16 cellular contexts compared by ENCODE assay signal in genomic region chr5:14724633-14725032, GRCh38.
DNase-seq lines count a peak whose midpoint lies in the region; ATAC-seq and TF ChIP-seq lines count a peak whose summit lies in the region.
"Had no signal": no experiment of that assay in that cellular context is flagged by ENCODE, and none has a peak within 500 bp of the region (broad histone marks: within the 10 kb centered on the region; RNA-seq: fewer than 3 reads in every experiment).

No MANE protein-coding gene starts in this region.

- H3K9ac ChIP-seq in OCI-LY3 (ENCODE audit: low read length): no peak overlapping the region
- H3K9ac ChIP-seq: GM23248 had no signal

- no peaks in the 10 kb centered on the region for H4K20me1 ChIP-seq in OCI-LY3 (ENCODE audit: insufficient read depth, low read length)

- H3K79me2 ChIP-seq in OCI-LY3 (ENCODE audit: low read length): no peaks in the 10 kb centered on the region

- H3K4me2 ChIP-seq in OCI-LY3 (ENCODE audit: low read length): no peak overlapping the region
- H3K4me2 ChIP-seq: A549 had no signal

- H3K4me3 ChIP-seq in OCI-LY3 (ENCODE audit: low read length): no peak overlapping the region
- H3K4me3 ChIP-seq in upper lobe of right lung: no peak overlapping the region
- H3K4me3 ChIP-seq: A549, esophagus squamous epithelium, GM23248 had no signal

- H2AFZ ChIP-seq in OCI-LY3 (ENCODE audit: low read depth, low read length): no peak overlapping the region
- H2AFZ ChIP-seq: GM23248 had no signal

- H3K9me3 ChIP-seq in OCI-LY3 (ENCODE audit: insufficient read depth, low read length): 0 out of 2 replicates have a peak, but pooled peaks cover 3% of the 10 kb centered on the region
- no peaks in the 10 kb centered on the region for H3K9me3 ChIP-seq in upper lobe of right lung
- H3K9me3 ChIP-seq: A549, esophagus squamous epithelium had no signal

- intact Hi-C loops in Right ventricle myocardium inferior (cut with DNase I): no loop called here
- intact Hi-C loops in cardiac septum (cut with DNase I): loop anchor here (5.0 kb wide), 1 partner anchor 223 kb away; no protein-coding TSS in a partner anchor
- intact Hi-C loops in upper lobe of right lung (cut with DNase I): loop anchor here (5.0 kb wide), 2 partner anchors 283 to 293 kb away; no protein-coding TSS in a partner anchor

- ATAC-seq in Right ventricle myocardium inferior: peak; percentile 21
- ATAC-seq in upper lobe of right lung: peak; percentile 61
- no peak for ATAC-seq in omental fat pad (ENCODE audit: low FRiP score)
- ATAC-seq: A549, HepG2 had no signal

- no peaks in the 10 kb centered on the region for H3K27me3 ChIP-seq in OCI-LY3 (ENCODE audit: low read depth, low read length)
- H3K27me3 ChIP-seq in upper lobe of right lung: no peaks in the 10 kb centered on the region
- H3K27me3 ChIP-seq: esophagus squamous epithelium had no signal

- H3K27ac ChIP-seq in OCI-LY3 (ENCODE audit: low read length) (peak overlapping the region; percentile 66; the same call in 1 of the 2 replicates), upper lobe of right lung (no peak overlapping the region)
- H3K27ac ChIP-seq: A549, esophagus squamous epithelium, GM23248 had no signal

- DNase-seq in Right ventricle myocardium inferior (ENCODE audit: missing footprints) (peak; percentile 60), cardiac septum (ENCODE audit: low spot score) (no peak), medulla oblongata (ENCODE audit: extremely low spot score) (peak; percentile 63), upper lobe of right lung (no peak), T-helper 1 cell (no peak), omental fat pad (ENCODE audit: low spot score) (no peak), DMS79 treated with DMSO at 0.1 percent for 48 hours (lab: John Stamatoyannopoulos, UW) (no peak)
- DNase-seq: C1 segment of cervical spinal cord; effector CD8-positive, alpha-beta T cell; esophagus squamous epithelium; GM23248; NCI-H69; small intestine had no signal

- H3K36me3 ChIP-seq in OCI-LY3 (replicated peaks; ENCODE audit: low read depth, low read length) (peaks cover 4% of the 10 kb centered on the region), upper lobe of right lung (no peaks in the 10 kb centered on the region)

- peaks cover 23% of the 10 kb centered on the region for H3K4me1 ChIP-seq in OCI-LY3 (ENCODE audit: low read length)
- H3K4me1 ChIP-seq in upper lobe of right lung: no peaks in the 10 kb centered on the region
- H3K4me1 ChIP-seq: A549 had no signal

- TF ChIP-seq CTCF in OCI-LY3 (IDR thresholded peaks at IDR 0.05; ENCODE audit: low read depth, low read length) (no peak), upper lobe of right lung (IDR thresholded peaks at IDR 0.05) (no peak), omental fat pad (IDR thresholded peaks at IDR 0.05) (no peak)

Comparison
In these comparisons a context has a peak if more than half of its experiments do, and no peak if none do; other contexts are left out.
1. DNase-seq: peak in Right ventricle myocardium inferior (single experiment) and medulla oblongata (single experiment); none in cardiac septum (single experiment), upper lobe of right lung (single experiment), T-helper 1 cell (0 of 5), omental fat pad (single experiment) and DMS79 treated with DMSO at 0.1 percent for 48 hours (single experiment).